Comparison of ENCODE assay signal across 8 cellular contexts in genomic region chr6:126804255-126805064, GRCh38.
DNase-seq lines count a peak whose midpoint lies in the region; ATAC-seq, FAIRE-seq and TF ChIP-seq lines count a peak whose summit lies in the region.

No MANE protein-coding gene starts in this region.

- H3K9ac ChIP-seq in liver (ENCODE audit: low read depth in 1 of 2, low read length in 2 of 2): no peak overlapping the region

- H3K4me1 ChIP-seq in liver (ENCODE audit: control insufficient read depth in 4 of 4, insufficient read depth in 4 of 4, low read length in 3 of 4): no peaks in the 10 kb centered on the region

- ATAC-seq in GM19035 (IDR thresholded peaks at IDR 0.05; ENCODE audit: unreplicated experiment): peak; percentile 80
- ATAC-seq in HG03095 (IDR thresholded peaks at IDR 0.05; ENCODE audit: unreplicated experiment): peak; percentile 88

- no peak overlapping the region for H3K27ac ChIP-seq in liver (ENCODE audit: low read depth in 1 of 2, low read length in 2 of 2)

- no peaks in the 10 kb centered on the region for H3K9me3 ChIP-seq in liver (ENCODE audit: control insufficient read depth in 4 of 4, low read length in 3 of 4)

- no peak for DNase-seq in D721Med (ENCODE audit: insufficient read length, low spot score)
- DNase-seq in NCI-H748 (lab: John Stamatoyannopoulos, UW; ENCODE audit: unreplicated experiment): peak; percentile 52
- DNase-seq in cerebellar cortex (ENCODE audit: low spot score): peak; percentile 67
- DNase-seq in stimulated activated CD4-positive, alpha-beta T cell treated with anti-CD3 and anti-CD28 coated beads, Interleukin-12 subunit alpha, Interleukin-12 subunit beta, amount 100 ng/mL, for 4 hours: no peak
- DNase-seq in effector CD4-positive, alpha-beta T cell: no peak

- H3K36me3 ChIP-seq in liver (ENCODE audit: control insufficient read depth in 4 of 4, insufficient read depth in 3 of 4, low read depth in 1 of 4, low read length in 3 of 4): no peaks in the 10 kb centered on the region

- peaks cover 0 to 10% (median 3%) of the 10 kb centered on the region in 4 donors for H3K27me3 ChIP-seq in liver (ENCODE audit: control insufficient read depth in 4 of 4, insufficient read depth in 4 of 4, low read length in 3 of 4)

- TF ChIP-seq CTCF in D721Med (IDR thresholded peaks at IDR 0.05; ENCODE audit: insufficient read depth, missing control alignments) (peak; percentile 84), liver (IDR thresholded peaks at IDR 0.05; ENCODE audit: low read depth, low read length, missing input control) (peak; percentile 62)

- FAIRE-seq in D721Med (lab: Jason Lieb, UNC): peak; percentile 87

- no peak overlapping the region for H3K4me3 ChIP-seq in liver (ENCODE audit: low read depth in 1 of 3, low read length in 3 of 3)

- WGBS in liver: 41% methylated on average over 6 of the region's 6 CpGs

- TF ChIP-seq RAD21 in liver (IDR thresholded peaks at IDR 0.05): peak; percentile 85 to 87

TF ChIP-seq in liver, 16 proteins besides CTCF, POLR2A, EP300 and RAD21:
- TF ChIP-seq RXRA (IDR thresholded peaks at IDR 0.05) (no peak), HNF4A (conservative IDR thresholded peaks at IDR 0.05) (no peak)

Comparison
In these comparisons a context has a peak if more than half of its experiments do, and no peak if none do; other contexts are left out.
1. DNase-seq: peak in NCI-H748 (single experiment) and cerebellar cortex (single experiment); none in D721Med (single experiment), stimulated activated CD4-positive, alpha-beta T cell treated with anti-CD3 and anti-CD28 coated beads, Interleukin-12 subunit alpha, Interleukin-12 subunit beta, amount 100 ng/mL, for 4 hours (single experiment) and effector CD4-positive, alpha-beta T cell (single experiment).